1 cellular context compared by ENCODE assay signal in genomic region chr2:178397002-178397605, GRCh38.
A peak's percentile ranks its signal among the peaks of the same experiment; 100 is the strongest.
TF ChIP-seq lines count a peak whose summit lies in the region.

No MANE protein-coding gene starts in this region.

TF ChIP-seq in IMR-90, 13 proteins besides CTCF, POLR2A, EP300 and RAD21 (continued from another document):
- TF ChIP-seq FOS (IDR thresholded peaks at IDR 0.05; ENCODE audit: low read depth, low read length) (no peak), RCOR1 (IDR thresholded peaks at IDR 0.05; ENCODE audit: insufficient replicate concordance, low read length) (no peak), MAZ (IDR thresholded peaks at IDR 0.05; ENCODE audit: borderline replicate concordance, low read depth, low read length) (no peak), CHD1 (IDR thresholded peaks at IDR 0.05; ENCODE audit: low read depth, low read length) (no peak), SMC3 (IDR thresholded peaks at IDR 0.05; ENCODE audit: low read depth, low read length) (peak; percentile 40), BHLHE40 (IDR thresholded peaks at IDR 0.05; ENCODE audit: low read depth, low read length) (no peak), MAFK (IDR thresholded peaks at IDR 0.05; ENCODE audit: low read depth, low read length) (peak; percentile 84), RFX5 (IDR thresholded peaks at IDR 0.05; ENCODE audit: low read depth, low read length) (no peak)
